2 cellular contexts compared by ENCODE assay signal in the genomic region with DNA sequence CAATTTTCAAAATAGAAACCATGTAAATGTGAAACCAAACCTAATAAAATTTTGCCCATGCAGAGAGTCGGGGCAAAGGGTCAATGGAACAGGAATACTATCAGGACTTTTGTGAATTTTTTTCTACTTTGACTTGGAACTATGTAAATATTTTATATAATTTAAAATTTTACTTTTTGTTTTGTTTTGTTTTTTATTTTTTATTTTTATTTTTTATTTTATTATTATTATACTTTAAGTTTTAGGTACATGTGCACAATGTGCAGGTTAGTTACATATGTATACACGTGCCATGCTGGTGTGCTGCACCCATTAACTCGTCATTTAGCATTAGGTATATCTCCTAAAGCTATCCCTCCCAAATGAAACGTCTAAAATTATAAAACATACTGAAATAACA.
DNase-seq lines count a peak whose midpoint lies in the region; ATAC-seq, FAIRE-seq and TF ChIP-seq lines count a peak whose summit lies in the region.
"Not testable (repeated sequence)": the region's sequence is repeated elsewhere in the genome, so short reads cannot be mapped to it uniquely, and the experiment has no call there.

No MANE protein-coding gene starts in this region.

- not testable (repeated sequence) for ATAC-seq in WTC11

- not testable (repeated sequence) for H3K4me1 Mint-ChIP-seq in WTC11

- not testable (repeated sequence) for H3K27ac Mint-ChIP-seq in WTC11

- not testable (repeated sequence) for H3K4me3 Mint-ChIP-seq in WTC11

- POLR2A ChIA-PET in WTC11 (lab: Charles Lee): not testable (repeated sequence)

- DNase-seq in WTC11 (ENCODE audit: low spot score): not testable (repeated sequence)

- not testable (repeated sequence) for TF ChIP-seq CTCF in WTC11 (IDR thresholded peaks at IDR 0.05)

- CTCF ChIA-PET in WTC11 (lab: Charles Lee): not testable (repeated sequence)

- FAIRE-seq in G401.6 (lab: Jason Lieb, UNC): peak; percentile 65

- H3K27me3 Mint-ChIP-seq in WTC11 (ENCODE audit: low read depth): not testable (repeated sequence)

- H3K36me3 Mint-ChIP-seq in WTC11: not testable (repeated sequence)

- H3K9me3 Mint-ChIP-seq in WTC11: not testable (repeated sequence)

TF ChIP-seq in WTC11, 78 proteins besides CTCF, POLR2A, EP300 and RAD21:
- peak; percentile 91 for TF ChIP-seq HMGA2 (CRISPR knock-in tag; IDR thresholded peaks at IDR 0.05)
